ENCODE assay signal across 20 cellular contexts in the genomic region with DNA sequence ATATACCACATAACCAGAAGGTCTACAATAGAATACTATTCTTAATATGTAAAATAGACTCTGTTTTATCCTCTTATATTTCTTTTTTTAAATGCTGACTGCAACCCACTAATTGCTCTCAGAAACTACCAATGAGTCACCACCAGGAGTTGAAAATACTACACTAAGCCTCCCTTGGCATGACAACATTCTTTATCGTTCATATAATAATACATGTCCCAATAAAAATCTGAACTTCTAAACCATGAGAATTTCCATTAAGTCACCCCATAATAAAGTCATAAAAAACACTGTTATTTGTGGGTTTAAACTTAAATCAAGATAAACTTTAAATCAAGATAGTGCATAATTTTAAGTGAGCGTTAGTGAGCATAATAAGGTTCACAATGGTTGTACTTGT. TPM values are rescaled to one million over a fixed set of nuclear protein-coding genes. Genes with fewer than 3 reads are reported as not detected.
DNase-seq lines count a peak whose midpoint lies in the region; ATAC-seq, FAIRE-seq and TF ChIP-seq lines count a peak whose summit lies in the region.
"Had no signal": no experiment of that assay in that cellular context is flagged by ENCODE, and none has a peak within 500 bp of the region (broad histone marks: within the 10 kb centered on the region; RNA-seq: fewer than 3 reads in every experiment).

No MANE protein-coding gene starts in this region.

- H3K27me3 ChIP-seq in bronchial epithelial cell (ENCODE audit: control insufficient read depth, insufficient read depth, low read length) = no peaks in the 10 kb centered on the region
- no peaks in the 10 kb centered on the region for H3K27me3 ChIP-seq in mesenchymal stem cell (ENCODE audit: control insufficient read depth in 1 of 2, insufficient read depth in 1 of 2, low read length in 2 of 2)
- no peaks in the 10 kb centered on the region for H3K27me3 ChIP-seq in gastroesophageal sphincter
- H3K27me3 ChIP-seq: BLaER1, thyroid gland had no signal

- intact Hi-C loops in left ventricle myocardium superior (cut with micrococcal nuclease) = no loop called here

- H3K27ac ChIP-seq in mesenchymal stem cell (ENCODE audit: low read length, poor library complexity, severe bottlenecking) (no peak overlapping the region), gastroesophageal sphincter (no peak overlapping the region)
- H3K27ac ChIP-seq: BLaER1, coronary artery, parathyroid adenoma, thyroid gland had no signal

- no peak overlapping the region for H2AK5ac ChIP-seq in mesenchymal stem cell (ENCODE audit: low read length, severe bottlenecking)

- H4K91ac ChIP-seq in mesenchymal stem cell (ENCODE audit: low read length) = no peak overlapping the region

- H3K4ac ChIP-seq in mesenchymal stem cell (ENCODE audit: low read depth in 1 of 2, low read length in 2 of 2) = no peak overlapping the region

- no peak for TF ChIP-seq CTCF in AG10803 (conservative IDR thresholded peaks at IDR 0.05; ENCODE audit: low read length)
- peak; percentile 19; the same call in 1 of the 2 replicates for TF ChIP-seq CTCF in HFFc6 (IDR thresholded peaks at IDR 0.05)
- TF ChIP-seq CTCF in bronchial epithelial cell (IDR thresholded peaks at IDR 0.05; ENCODE audit: insufficient read depth, low read length, severe bottlenecking) = no peak
- no peak for TF ChIP-seq CTCF in gastroesophageal sphincter (IDR thresholded peaks at IDR 0.05)

- no peak overlapping the region for H3K23ac ChIP-seq in mesenchymal stem cell (ENCODE audit: low read length in 2 of 2)

- H3K4me3 ChIP-seq in AG10803 (ENCODE audit: low read length) (no peak overlapping the region), bronchial epithelial cell (ENCODE audit: low read depth, low read length) (no peak overlapping the region), mesenchymal stem cell (ENCODE audit: insufficient read depth in 1 of 2, low read depth in 1 of 2, low read length in 2 of 2) (no peak overlapping the region), gastroesophageal sphincter (no peak overlapping the region)
- H3K4me3 ChIP-seq: BLaER1, coronary artery, thyroid gland had no signal

- no peak overlapping the region for H2BK5ac ChIP-seq in mesenchymal stem cell (ENCODE audit: low read depth, low read length, poor library complexity, severe bottlenecking)

- TF ChIP-seq EP300 in gastroesophageal sphincter (IDR thresholded peaks at IDR 0.05) = no peak

- H2AFZ ChIP-seq in mesenchymal stem cell (ENCODE audit: low read depth, low read length) = no peak overlapping the region
- H2AFZ ChIP-seq: parathyroid adenoma had no signal

- no peaks in the 10 kb centered on the region for H3K9me3 Mint-ChIP-seq in HFFc6
- H3K9me3 Mint-ChIP-seq: activated B cell treated with CpG ODN at 0.5 μM for 24 hours; activated naive CD8-positive, alpha-beta T cell treated with anti-CD3 and anti-CD28 coated beads, Interleukin-2, amount 10 ng/mL, durations not matched to agents 7 days and 5 days had no signal

- DNase-seq in AG10803 (ENCODE audit: low read depth) = peak; percentile 38
- DNase-seq in HFFc6 = peak; percentile 50
- DNase-seq in bronchial epithelial cell (ENCODE audit: low read depth) = peak; percentile 23
- peak; percentile 40 for DNase-seq in mesenchymal stem cell
- no peak for DNase-seq in central memory CD4-positive, alpha-beta T cell
- DNase-seq in left ventricle myocardium superior = no peak
- DNase-seq: activated B cell treated with CpG ODN at 0.5 μM for 24 hours; activated CD8-positive, alpha-beta memory T cell treated with anti-CD3 and anti-CD28 coated beads, Interleukin-2, amount 50 U/mL, for 48 hours; activated naive CD8-positive, alpha-beta T cell treated with anti-CD3 and anti-CD28 coated beads, Interleukin-2, amount 10 ng/mL, durations not matched to agents 7 days and 5 days; DMS79 treated with DMSO at 0.1 percent for 48 hours; NCI-H146; NCI-H446; SW 1271; thyroid gland had no signal

- H3K4me1 ChIP-seq in mesenchymal stem cell (ENCODE audit: control insufficient read depth, insufficient read depth, low read depth, low read length) (no peaks in the 10 kb centered on the region), gastroesophageal sphincter (peaks cover 0 to 24% (median 4%) of the 10 kb centered on the region in 3 donors)

- H3K9ac ChIP-seq in mesenchymal stem cell (ENCODE audit: low read length) = no peak overlapping the region
- H3K9ac ChIP-seq: BLaER1, parathyroid adenoma had no signal

- ATAC-seq in GM19395 (IDR thresholded peaks at IDR 0.05; ENCODE audit: unreplicated experiment) = no peak
- no peak for ATAC-seq in gastroesophageal sphincter
- ATAC-seq in left ventricle myocardium superior = no peak

- H3K36me3 ChIP-seq in bronchial epithelial cell (ENCODE audit: control insufficient read depth, insufficient read depth, low read length) (no peaks in the 10 kb centered on the region), mesenchymal stem cell (ENCODE audit: control insufficient read depth in 1 of 2, insufficient read depth in 2 of 2, low read depth in 1 of 2, low read length in 2 of 2) (peaks cover 3 to 11% of the 10 kb centered on the region in 2 experiments), gastroesophageal sphincter (peaks cover 0 to 16% of the 10 kb centered on the region in 2 donors)

- no peak overlapping the region for H2BK120ac ChIP-seq in mesenchymal stem cell (ENCODE audit: low read depth, low read length)

- H3K14ac ChIP-seq in mesenchymal stem cell (ENCODE audit: low read length in 2 of 2) = no peak overlapping the region

- TF ChIP-seq POLR2A in gastroesophageal sphincter (IDR thresholded peaks at IDR 0.05) = no peak

- H3K27ac Mint-ChIP-seq in HFFc6 = no peak overlapping the region
- H3K27ac Mint-ChIP-seq: activated B cell treated with CpG ODN at 0.5 μM for 24 hours; activated naive CD8-positive, alpha-beta T cell treated with anti-CD3 and anti-CD28 coated beads, Interleukin-2, amount 10 ng/mL, durations not matched to agents 7 days and 5 days had no signal

- no peak overlapping the region for H4K8ac ChIP-seq in mesenchymal stem cell (ENCODE audit: low read length)

- H3K18ac ChIP-seq in mesenchymal stem cell (ENCODE audit: low read depth in 1 of 2, low read length in 2 of 2) = no peak overlapping the region

- FAIRE-seq in bronchial epithelial cell (lab: Jason Lieb, UNC) = no peak
- FAIRE-seq: GM12892 had no signal

- no peak overlapping the region for H2BK15ac ChIP-seq in mesenchymal stem cell (ENCODE audit: low read depth, poor library complexity, severe bottlenecking)

- WGBS in mesenchymal stem cell = 50% methylated on average over 1 of the region's 2 CpGs
- WGBS in gastroesophageal sphincter (ENCODE audit: low coverage in 1 of 2), 2 donors = 51 to 54% methylated on average over 2 of the region's 2 CpGs

- peaks cover 24% of the 10 kb centered on the region for H3K4me1 Mint-ChIP-seq in HFFc6 (ENCODE audit: low read depth)

- no peak overlapping the region for H3K4me2 ChIP-seq in mesenchymal stem cell (ENCODE audit: low read length, poor library complexity, severe bottlenecking)
- H3K4me2 ChIP-seq: BLaER1 had no signal

- H2BK12ac ChIP-seq in mesenchymal stem cell (ENCODE audit: low read length in 2 of 2) = no peak overlapping the region

- H3K27me3 Mint-ChIP-seq in HFFc6 (ENCODE audit: insufficient read depth) = no peaks in the 10 kb centered on the region
- H3K27me3 Mint-ChIP-seq: activated B cell treated with CpG ODN at 0.5 μM for 24 hours; activated naive CD8-positive, alpha-beta T cell treated with anti-CD3 and anti-CD28 coated beads, Interleukin-2, amount 10 ng/mL, durations not matched to agents 7 days and 5 days had no signal

- H3K9me3 ChIP-seq in mesenchymal stem cell (ENCODE audit: control insufficient read depth, low read length) (no peaks in the 10 kb centered on the region), gastroesophageal sphincter (no peaks in the 10 kb centered on the region)
- H3K9me3 ChIP-seq: BLaER1, thyroid gland had no signal

- H3K4me3 Mint-ChIP-seq in HFFc6 = no peak overlapping the region
- H3K4me3 Mint-ChIP-seq: activated B cell treated with CpG ODN at 0.5 μM for 24 hours; activated naive CD8-positive, alpha-beta T cell treated with anti-CD3 and anti-CD28 coated beads, Interleukin-2, amount 10 ng/mL, durations not matched to agents 7 days and 5 days had no signal

- peaks cover 10% of the 10 kb centered on the region for H3K79me1 ChIP-seq in mesenchymal stem cell (replicated peaks; ENCODE audit: low read length, poor library complexity, severe bottlenecking)

- peaks cover 8% of the 10 kb centered on the region for H3K36me3 Mint-ChIP-seq in HFFc6 (ENCODE audit: low read depth)

RNA-seq across cellular contexts. Expression of gene HACE1, which starts 4.2 kb away (rescaled TPM):
- 1 to 10 TPM; 7.2 to 8.8 (median 8.5) TPM for total RNA-seq in HFFc6 (2021; fragmentation: NEBNext Ultra II Directional; extraction: Animal tissue kit (Norgen Biotek cat#: 25700))
- total RNA-seq in bronchial epithelial cell = 12.4 and 14.2 TPM in 2 replicates
- polyA plus RNA-seq in mesenchymal stem cell (2013, experiment 1 of 2) = 9.0 TPM
- polyA plus RNA-seq in mesenchymal stem cell (2013, experiment 2 of 2) = 9.5 TPM
- total RNA-seq in gastroesophageal sphincter = 10 to 100 TPM; 14.7 to 25.5 (median 22.5) TPM
- 6.7 TPM for total RNA-seq in left ventricle myocardium superior

Comparison
In these comparisons a context has a peak if more than half of its experiments do, and no peak if none do; other contexts are left out.
1. DNase-seq: peak in AG10803 (single experiment), HFFc6 (single experiment), bronchial epithelial cell (single experiment) and mesenchymal stem cell (single experiment); none in central memory CD4-positive, alpha-beta T cell (single experiment) and left ventricle myocardium superior (single experiment).